9 cellular contexts compared by ENCODE assay signal in the genomic region with DNA sequence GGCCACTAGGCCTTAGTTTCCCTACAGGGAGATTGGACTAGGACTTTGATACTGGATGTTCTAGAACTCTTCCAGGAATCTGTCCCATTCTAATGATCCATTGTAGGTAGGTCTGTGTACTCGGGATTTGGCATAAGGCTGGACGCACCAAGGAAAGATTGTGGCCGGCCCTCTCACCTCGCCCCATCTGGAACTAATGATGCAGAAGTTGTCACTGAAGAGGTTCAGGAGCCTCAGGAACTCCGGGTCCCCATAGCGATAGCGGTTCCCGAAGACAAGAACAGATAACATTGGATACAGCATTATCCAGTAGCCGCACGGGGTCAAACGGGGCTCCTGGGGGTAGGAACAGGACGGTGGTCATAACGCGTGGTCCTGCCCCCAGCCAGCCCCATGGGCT. TPM values are rescaled to one million over a fixed set of nuclear protein-coding genes. Genes with fewer than 3 reads are reported as not detected.
DNase-seq lines count a peak whose midpoint lies in the region; ATAC-seq lines count a peak whose summit lies in the region.
"Had no signal": no experiment of that assay in that cellular context is flagged by ENCODE, and none has a peak within 500 bp of the region (broad histone marks: within the 10 kb centered on the region; RNA-seq: fewer than 3 reads in every experiment).

No MANE protein-coding gene starts in this region.

- H3K9me3 Mint-ChIP-seq in T-helper 2 cell treated with Interferon-gamma antibody and Interleukin-4, amounts not matched to agents 5 μg/mL and 100 μg/mL, for 36 hours: no peaks in the 10 kb centered on the region
- no peaks in the 10 kb centered on the region for H3K9me3 Mint-ChIP-seq in activated naive CD8-positive, alpha-beta T cell treated with anti-CD3 and anti-CD28 coated beads, Interleukin-2, amount 10 ng/mL, durations not matched to agents 7 days and 5 days
- no peaks in the 10 kb centered on the region for H3K9me3 Mint-ChIP-seq in stimulated activated memory B cell treated with anti-CD40 and anti-IgM and Interleukin-4, amounts not matched to agents 10 μg/mL and 1 μg/mL and 100 μg/mL, for 72 hours

- peaks cover 20% of the 10 kb centered on the region for H3K27me3 ChIP-seq in iPS-20b (ENCODE audit: insufficient read depth, low read length)

- H3K27ac ChIP-seq in iPS-20b (ENCODE audit: low read length): no peak overlapping the region

- peak overlapping the region; percentile 16; the same call in 1 of the 2 replicates for H3K9ac ChIP-seq in iPS-20b (ENCODE audit: low read depth, low read length)

- H3K4me1 ChIP-seq in iPS-20b (ENCODE audit: insufficient read depth, low read length): peaks cover 13% of the 10 kb centered on the region

- peak overlapping the region; percentile 97 for H3K4me3 Mint-ChIP-seq in T-helper 2 cell treated with Interferon-gamma antibody and Interleukin-4, amounts not matched to agents 5 μg/mL and 100 μg/mL, for 36 hours
- peak overlapping the region; percentile 94 for H3K4me3 Mint-ChIP-seq in activated naive CD8-positive, alpha-beta T cell treated with anti-CD3 and anti-CD28 coated beads, Interleukin-2, amount 10 ng/mL, durations not matched to agents 7 days and 5 days
- peak overlapping the region; percentile 16 for H3K4me3 Mint-ChIP-seq in stimulated activated memory B cell treated with anti-CD40 and anti-IgM and Interleukin-4, amounts not matched to agents 10 μg/mL and 1 μg/mL and 100 μg/mL, for 72 hours

- H3K36me3 Mint-ChIP-seq in T-helper 2 cell treated with Interferon-gamma antibody and Interleukin-4, amounts not matched to agents 5 μg/mL and 100 μg/mL, for 36 hours (ENCODE audit: low read depth): peaks cover 31% of the 10 kb centered on the region
- H3K36me3 Mint-ChIP-seq in activated naive CD8-positive, alpha-beta T cell treated with anti-CD3 and anti-CD28 coated beads, Interleukin-2, amount 10 ng/mL, durations not matched to agents 7 days and 5 days: peaks cover 13% of the 10 kb centered on the region
- H3K36me3 Mint-ChIP-seq in stimulated activated memory B cell treated with anti-CD40 and anti-IgM and Interleukin-4, amounts not matched to agents 10 μg/mL and 1 μg/mL and 100 μg/mL, for 72 hours: peaks cover 26% of the 10 kb centered on the region

- no peak for DNase-seq in T-helper 2 cell treated with Interferon-gamma antibody and Interleukin-4, amounts not matched to agents 5 μg/mL and 100 μg/mL, for 36 hours (ENCODE audit: low spot score)
- DNase-seq in T-helper 2 cell (no peak), SHP77 (lab: John Stamatoyannopoulos, UW) (no peak), kidney tubule cell (ENCODE audit: low spot score) (no peak)
- DNase-seq in activated naive CD8-positive, alpha-beta T cell treated with anti-CD3 and anti-CD28 coated beads, Interleukin-2, amount 10 ng/mL, durations not matched to agents 7 days and 5 days: no peak

- ATAC-seq in activated naive CD8-positive, alpha-beta T cell treated with anti-CD3 and anti-CD28 coated beads, Interleukin-2, amount 10 ng/mL, durations not matched to agents 7 days and 5 days (ENCODE audit: low read depth): no peak
- no peak for ATAC-seq in stimulated activated memory B cell treated with anti-CD40 and anti-IgM and Interleukin-4, amounts not matched to agents 10 μg/mL and 1 μg/mL and 100 μg/mL, for 72 hours
- no peak for ATAC-seq in GM21360 (IDR thresholded peaks at IDR 0.05; ENCODE audit: unreplicated experiment)

- H3K4me1 Mint-ChIP-seq in T-helper 2 cell treated with Interferon-gamma antibody and Interleukin-4, amounts not matched to agents 5 μg/mL and 100 μg/mL, for 36 hours (ENCODE audit: low read depth): peaks cover 34% of the 10 kb centered on the region
- peaks cover 44% of the 10 kb centered on the region for H3K4me1 Mint-ChIP-seq in activated naive CD8-positive, alpha-beta T cell treated with anti-CD3 and anti-CD28 coated beads, Interleukin-2, amount 10 ng/mL, durations not matched to agents 7 days and 5 days
- H3K4me1 Mint-ChIP-seq in stimulated activated memory B cell treated with anti-CD40 and anti-IgM and Interleukin-4, amounts not matched to agents 10 μg/mL and 1 μg/mL and 100 μg/mL, for 72 hours: peaks cover 72% of the 10 kb centered on the region

- H3K27me3 Mint-ChIP-seq in T-helper 2 cell treated with Interferon-gamma antibody and Interleukin-4, amounts not matched to agents 5 μg/mL and 100 μg/mL, for 36 hours (ENCODE audit: low read depth): peaks cover 29% of the 10 kb centered on the region
- H3K27me3 Mint-ChIP-seq in activated naive CD8-positive, alpha-beta T cell treated with anti-CD3 and anti-CD28 coated beads, Interleukin-2, amount 10 ng/mL, durations not matched to agents 7 days and 5 days: peaks cover 20% of the 10 kb centered on the region
- H3K27me3 Mint-ChIP-seq in stimulated activated memory B cell treated with anti-CD40 and anti-IgM and Interleukin-4, amounts not matched to agents 10 μg/mL and 1 μg/mL and 100 μg/mL, for 72 hours: no peaks in the 10 kb centered on the region

- peak overlapping the region; percentile 66; the same call in 1 of the 2 replicates for H3K4me3 ChIP-seq in iPS-20b (ENCODE audit: low read length)

- POLR2A ChIA-PET in activated naive CD8-positive, alpha-beta T cell treated with anti-CD3 and anti-CD28 coated beads, Interleukin-2, amount 10 ng/mL, durations not matched to agents 7 days and 5 days (lab: Charles Lee): no interaction called here

- peak overlapping the region; percentile 28 for H3K27ac Mint-ChIP-seq in T-helper 2 cell treated with Interferon-gamma antibody and Interleukin-4, amounts not matched to agents 5 μg/mL and 100 μg/mL, for 36 hours
- no peak overlapping the region for H3K27ac Mint-ChIP-seq in activated naive CD8-positive, alpha-beta T cell treated with anti-CD3 and anti-CD28 coated beads, Interleukin-2, amount 10 ng/mL, durations not matched to agents 7 days and 5 days
- no peak overlapping the region for H3K27ac Mint-ChIP-seq in stimulated activated memory B cell treated with anti-CD40 and anti-IgM and Interleukin-4, amounts not matched to agents 10 μg/mL and 1 μg/mL and 100 μg/mL, for 72 hours

- H3K36me3 ChIP-seq in iPS-20b (ENCODE audit: insufficient read depth, low read depth, low read length): peaks cover 38% of the 10 kb centered on the region

- H3K9me3 ChIP-seq in iPS-20b (ENCODE audit: insufficient read depth, low read depth, low read length): no peaks in the 10 kb centered on the region

RNA-seq across cellular contexts. Expression of a gene that starts 11.2 kb away (rescaled TPM):
- total RNA-seq in activated naive CD8-positive, alpha-beta T cell treated with anti-CD3 and anti-CD28 coated beads, Interleukin-2, amount 10 ng/mL, durations not matched to agents 7 days and 5 days: 100 to 1,000 TPM; 158 to 159 TPM

RNA-seq across cellular contexts. Expression of a gene that starts 32.1 kb away (rescaled TPM):
- total RNA-seq in activated naive CD8-positive, alpha-beta T cell treated with anti-CD3 and anti-CD28 coated beads, Interleukin-2, amount 10 ng/mL, durations not matched to agents 7 days and 5 days: 10 to 100 TPM; 53.1 to 57.7 TPM

RNA-seq across cellular contexts. Expression of a gene that starts 34.8 kb away (rescaled TPM):
- total RNA-seq in activated naive CD8-positive, alpha-beta T cell treated with anti-CD3 and anti-CD28 coated beads, Interleukin-2, amount 10 ng/mL, durations not matched to agents 7 days and 5 days: 1 to 10 TPM; 3.0 TPM

RNA-seq across cellular contexts. Expression of a gene that starts 40.1 kb away (rescaled TPM):
- total RNA-seq in activated naive CD8-positive, alpha-beta T cell treated with anti-CD3 and anti-CD28 coated beads, Interleukin-2, amount 10 ng/mL, durations not matched to agents 7 days and 5 days: under 1 TPM; 0.28 to 0.55 TPM
- total RNA-seq: A673 had no signal

RNA-seq across cellular contexts. Expression of a gene that starts 59.2 kb away (rescaled TPM):
- total RNA-seq in activated naive CD8-positive, alpha-beta T cell treated with anti-CD3 and anti-CD28 coated beads, Interleukin-2, amount 10 ng/mL, durations not matched to agents 7 days and 5 days: 100 to 1,000 TPM; 145 to 157 TPM

Comparison
In these comparisons a context has a peak if more than half of its experiments do, and no peak if none do; other contexts are left out.
1. H3K4me3 Mint-ChIP-seq: peak in every context shown above with its lines; median percentile 97 in T-helper 2 cell treated with Interferon-gamma antibody and Interleukin-4, amounts not matched to agents 5 μg/mL and 100 μg/mL, for 36 hours; 94 in activated naive CD8-positive, alpha-beta T cell treated with anti-CD3 and anti-CD28 coated beads, Interleukin-2, amount 10 ng/mL, durations not matched to agents 7 days and 5 days; 16 in stimulated activated memory B cell treated with anti-CD40 and anti-IgM and Interleukin-4, amounts not matched to agents 10 μg/mL and 1 μg/mL and 100 μg/mL, for 72 hours.